18 cellular contexts compared by ENCODE assay signal in genomic region chr3:156098437-156099035, GRCh38. TPM values are rescaled to one million over a fixed set of nuclear protein-coding genes. Genes with fewer than 3 reads are reported as not detected.
DNase-seq lines count a peak whose midpoint lies in the region; ATAC-seq and TF ChIP-seq lines count a peak whose summit lies in the region.
"Had no signal": no experiment of that assay in that cellular context is flagged by ENCODE, and none has a peak within 500 bp of the region (broad histone marks: within the 10 kb centered on the region; RNA-seq: fewer than 3 reads in every experiment).

No MANE protein-coding gene starts in this region.

- no peaks in the 10 kb centered on the region for H3K9me3 Mint-ChIP-seq in memory B cell
- no peaks in the 10 kb centered on the region for H3K9me3 Mint-ChIP-seq in activated CD8-positive, alpha-beta memory T cell treated with anti-CD3 and anti-CD28 coated beads, Interleukin-2, amount 10 ng/mL, durations not matched to agents 7 days and 5 days (ENCODE audit: low read depth)

- CTCF ChIA-PET in activated CD8-positive, alpha-beta memory T cell treated with anti-CD3 and anti-CD28 coated beads, Interleukin-2, amount 10 ng/mL, durations not matched to agents 7 days and 5 days (lab: Charles Lee), result interaction anchor here (0.6 kb wide), 1 partner anchor 32 kb away, joined by 4 read pairs; no protein-coding TSS in a partner anchor

- no peaks in the 10 kb centered on the region for H3K4me1 Mint-ChIP-seq in memory B cell
- no peaks in the 10 kb centered on the region for H3K4me1 Mint-ChIP-seq in activated CD8-positive, alpha-beta memory T cell treated with anti-CD3 and anti-CD28 coated beads, Interleukin-2, amount 10 ng/mL, durations not matched to agents 7 days and 5 days

- peaks cover 5% of the 10 kb centered on the region for H3K27me3 Mint-ChIP-seq in memory B cell
- H3K27me3 Mint-ChIP-seq in activated CD8-positive, alpha-beta memory T cell treated with anti-CD3 and anti-CD28 coated beads, Interleukin-2, amount 10 ng/mL, durations not matched to agents 7 days and 5 days, result peaks cover 5% of the 10 kb centered on the region

- ATAC-seq in GM18520 (IDR thresholded peaks at IDR 0.05; ENCODE audit: unreplicated experiment) (peak; percentile 94), GM21447 (IDR thresholded peaks at IDR 0.05; ENCODE audit: unreplicated experiment) (peak; percentile 80), HG03103 (IDR thresholded peaks at IDR 0.05; ENCODE audit: low read depth, unreplicated experiment) (peak; percentile 86), memory B cell (ENCODE audit: low read depth) (peak; percentile 48)
- ATAC-seq in activated CD8-positive, alpha-beta memory T cell treated with anti-CD3 and anti-CD28 coated beads, Interleukin-2, amount 10 ng/mL, durations not matched to agents 7 days and 5 days, result no peak
- ATAC-seq: left colon, Panc1 had no signal

- no peak overlapping the region for H3K27ac Mint-ChIP-seq in memory B cell
- H3K27ac Mint-ChIP-seq in activated CD8-positive, alpha-beta memory T cell treated with anti-CD3 and anti-CD28 coated beads, Interleukin-2, amount 10 ng/mL, durations not matched to agents 7 days and 5 days, result no peak overlapping the region
- H3K27ac Mint-ChIP-seq: activated naive CD8-positive, alpha-beta T cell had no signal

- H3K36me3 Mint-ChIP-seq in memory B cell, result no peaks in the 10 kb centered on the region
- H3K36me3 Mint-ChIP-seq in activated CD8-positive, alpha-beta memory T cell treated with anti-CD3 and anti-CD28 coated beads, Interleukin-2, amount 10 ng/mL, durations not matched to agents 7 days and 5 days, result no peaks in the 10 kb centered on the region
- H3K36me3 Mint-ChIP-seq: activated naive CD8-positive, alpha-beta T cell had no signal

- no peak overlapping the region for H3K4me3 Mint-ChIP-seq in memory B cell
- H3K4me3 Mint-ChIP-seq in activated CD8-positive, alpha-beta memory T cell treated with anti-CD3 and anti-CD28 coated beads, Interleukin-2, amount 10 ng/mL, durations not matched to agents 7 days and 5 days, result no peak overlapping the region
- H3K4me3 Mint-ChIP-seq: activated naive CD8-positive, alpha-beta T cell had no signal

- peak in 1 of 2 donors; percentile 3 for DNase-seq in memory B cell (ENCODE audit: low spot score in 2 of 2)
- no peak for DNase-seq in dedifferentiated amniotic fluid mesenchymal stem cell (ENCODE audit: extremely low spot score)
- no peak for DNase-seq in GM13977 (ENCODE audit: low spot score)
- no peak for DNase-seq in activated CD8-positive, alpha-beta memory T cell treated with anti-CD3 and anti-CD28 coated beads, Interleukin-2, amount 10 ng/mL, durations not matched to agents 7 days and 5 days
- DNase-seq in A172 (ENCODE audit: low spot score), result no peak
- DNase-seq: activated T-cell treated with anti-CD3 and anti-CD28 coated beads for 4 hours, DMS153, dorsolateral prefrontal cortex, hypothalamus, left colon, NCI-H2029, NCI-H510A treated with DMSO at 0.1 percent for 48 hours, SW 1271 had no signal

- no peak for TF ChIP-seq CTCF in GM13977 (IDR thresholded peaks at IDR 0.05; ENCODE audit: extremely low read depth, insufficient read depth, missing control alignments)

- in situ Hi-C loops in GM13977 (cut with MboI; ENCODE audit: low pct_unique_long_range_greater_than_20kb, low sequenced_read_pairs, unreplicated experiment), result no loop called here

RNA-seq across cellular contexts. Expression of gene KCNAB1, which starts 21.8 kb away (rescaled TPM):
- total RNA-seq in activated CD8-positive, alpha-beta memory T cell treated with anti-CD3 and anti-CD28 coated beads, Interleukin-2, amount 10 ng/mL, durations not matched to agents 7 days and 5 days, result under 1 TPM in 1 of 2 experiments, not detected in 1; 0.19 TPM
- 0.26 and 1.6 TPM in 2 replicates for total RNA-seq in A172 (2014; rRNA removed; shearing (Covaris generic))
